Comparison of ENCODE assay signal across 10 cellular contexts in genomic region chr16:87017388-87018012, GRCh38.
DNase-seq lines count a peak whose midpoint lies in the region; ATAC-seq and TF ChIP-seq lines count a peak whose summit lies in the region.
"Had no signal": no experiment of that assay in that cellular context is flagged by ENCODE, and none has a peak within 500 bp of the region (broad histone marks: within the 10 kb centered on the region; RNA-seq: fewer than 3 reads in every experiment).

No MANE protein-coding gene starts in this region.

- no peaks in the 10 kb centered on the region for H3K36me3 ChIP-seq in hepatocyte (replicated peaks; ENCODE audit: insufficient read depth, low read depth)

- no peaks in the 10 kb centered on the region for H3K9me2 ChIP-seq in hepatocyte (replicated peaks; ENCODE audit: insufficient read depth)

- H3K4me1 ChIP-seq in hepatocyte (ENCODE audit: insufficient read depth) = no peaks in the 10 kb centered on the region

- H3K27me3 ChIP-seq in hepatocyte = no peaks in the 10 kb centered on the region

- no peak overlapping the region for H3K27ac ChIP-seq in hepatocyte

- H4K20me1 ChIP-seq in hepatocyte (ENCODE audit: insufficient read depth, poor library complexity, severe bottlenecking) = no peaks in the 10 kb centered on the region

- H3K9me3 ChIP-seq in hepatocyte (ENCODE audit: low read depth) = no peaks in the 10 kb centered on the region

- peak; percentile 24 for TF ChIP-seq CTCF in hepatocyte (IDR thresholded peaks at IDR 0.05; ENCODE audit: poor library complexity)

- H3K4me2 ChIP-seq in hepatocyte = no peak overlapping the region

- peak; percentile 73 for DNase-seq in 8988T
- DNase-seq in HPDE6-E6E7 (ENCODE audit: extremely low spot score) = peak; percentile 17
- peak; percentile 31 for DNase-seq in T1000 (lab: John Stamatoyannopoulos, UW)
- peak; percentile 32 for DNase-seq in hepatocyte (ENCODE audit: low spot score)
- DNase-seq in NCI-H524 (lab: John Stamatoyannopoulos, UW) = no peak
- no peak for DNase-seq in central memory CD4-positive, alpha-beta T cell
- DNase-seq: activated CD4-positive, alpha-beta T cell treated with anti-CD3 and anti-CD28 coated beads, Interleukin-2, amount 10 ng/mL, durations not matched to agents 24 days and 14 days; CD4-positive, CD25-positive, alpha-beta regulatory T cell had no signal

- H3K4me3 ChIP-seq in hepatocyte = no peak overlapping the region

- H3K79me2 ChIP-seq in hepatocyte = no peaks in the 10 kb centered on the region

- ATAC-seq in HG03139 (IDR thresholded peaks at IDR 0.05; ENCODE audit: unreplicated experiment) (no peak), HG03095 (IDR thresholded peaks at IDR 0.05; ENCODE audit: unreplicated experiment) (no peak)

- H2AFZ ChIP-seq in hepatocyte = no peak overlapping the region

- 69% methylated on average over 9 of the region's 9 CpGs for WGBS in hepatocyte (ENCODE audit: low lambda C conversion rate, missing lambda C conversion rate)

Comparison
In these comparisons a context has a peak if more than half of its experiments do, and no peak if none do; other contexts are left out.
1. DNase-seq: peak in 8988T (single experiment), HPDE6-E6E7 (single experiment), T1000 (single experiment) and hepatocyte (single experiment); none in NCI-H524 (0 of 2) and central memory CD4-positive, alpha-beta T cell (single experiment).